ENCODE assay signal across 26 cellular contexts in the genomic region with DNA sequence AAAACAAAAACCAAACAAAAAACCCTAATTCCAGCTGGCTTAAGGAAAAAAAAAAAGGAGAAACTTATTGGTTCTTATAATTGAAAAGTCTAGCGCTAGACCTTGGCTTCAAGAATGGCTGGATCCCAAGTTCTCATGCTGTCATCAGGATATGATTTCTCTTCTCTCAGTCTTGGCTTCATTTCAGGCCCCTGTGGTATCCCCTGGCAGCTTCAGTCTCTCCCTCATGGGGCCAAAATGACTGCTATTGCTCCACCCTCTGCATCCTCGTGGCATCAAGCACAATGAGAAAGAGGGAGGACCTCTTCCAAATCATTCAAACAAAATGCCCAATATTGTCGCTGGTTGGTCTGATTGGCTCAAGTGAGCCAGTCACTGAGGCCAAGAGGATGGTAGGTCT.
"Had no signal": no experiment of that assay in that cellular context is flagged by ENCODE, and none has a peak within 500 bp of the region (broad histone marks: within the 10 kb centered on the region; RNA-seq: fewer than 3 reads in every experiment).

No MANE protein-coding gene starts in this region.

- H3K4me1 ChIP-seq: left lung, pancreas, psoas muscle, right atrium auricular region, tibial artery had no signal

- H3K27me3 Mint-ChIP-seq: activated CD4-positive, alpha-beta T cell treated with anti-CD3 and anti-CD28 coated beads for 36 hours; activated naive CD8-positive, alpha-beta T cell treated with anti-CD3 and anti-CD28 coated beads for 36 hours; activated T-cell treated with anti-CD3 and anti-CD28 coated beads, Interleukin-2, amount 50 U/mL, for 24 hours; stimulated activated naive CD8-positive, alpha-beta T cell treated with anti-CD3 and anti-CD28 coated beads, Interleukin-15, Interleukin-2, amounts not matched to agents 100 ng/mL and 50 ng/mL, for 24 hours had no signal

- H3K36me3 Mint-ChIP-seq: activated naive CD8-positive, alpha-beta T cell treated with anti-CD3 and anti-CD28 coated beads for 36 hours; mesothelial cell of epicardium; natural killer cell; WTC11 had no signal

- H3K4me3 ChIP-seq: left lung, pancreas, psoas muscle, right atrium auricular region, tibial artery had no signal

- DNase-seq: activated CD4-positive, alpha-beta T cell treated with anti-CD3 and anti-CD28 coated beads for 36 hours; activated CD4-positive, alpha-beta T cell treated with anti-CD3 and anti-CD28 coated beads, Interleukin-2, amount 50 U/mL, for 4 hours; activated CD8-positive, alpha-beta memory T cell treated with anti-CD3 and anti-CD28 coated beads for 24 hours; activated CD8-positive, alpha-beta memory T cell treated with anti-CD3 and anti-CD28 coated beads, Interleukin-2, amount 50 U/mL, for 4 hours; activated naive CD4-positive, alpha-beta T cell; activated naive CD8-positive, alpha-beta T cell treated with anti-CD3 and anti-CD28 coated beads for 36 hours; activated T-cell treated with anti-CD3 and anti-CD28 coated beads, Interleukin-2, amount 50 U/mL, for 24 hours; amniotic stem cell; dermis blood vessel endothelial cell; effector CD8-positive, alpha-beta T cell; foreskin melanocyte; kidney glomerular epithelial cell; left lung; natural killer cell; pancreas; psoas muscle; stimulated activated CD4-positive, alpha-beta T cell treated with anti-CD3 and anti-CD28 coated beads, Interleukin-1b, Interleukin-23, amount 100 ng/mL, for 48 hours; T1000; tibial artery had no signal

- H3K36me3 ChIP-seq: left lung, neutrophil, pancreas, right atrium auricular region, tibial artery had no signal

- H3K9me3 ChIP-seq: left lung, neutrophil, pancreas, psoas muscle, right atrium auricular region, tibial artery had no signal

- H3K4me1 Mint-ChIP-seq: activated CD4-positive, alpha-beta T cell treated with anti-CD3 and anti-CD28 coated beads for 36 hours; activated naive CD8-positive, alpha-beta T cell treated with anti-CD3 and anti-CD28 coated beads for 36 hours; mesothelial cell of epicardium; natural killer cell; WTC11 had no signal

- H3K4me3 Mint-ChIP-seq: activated CD4-positive, alpha-beta T cell treated with anti-CD3 and anti-CD28 coated beads for 36 hours; activated naive CD8-positive, alpha-beta T cell treated with anti-CD3 and anti-CD28 coated beads for 36 hours; activated T-cell treated with anti-CD3 and anti-CD28 coated beads, Interleukin-2, amount 50 U/mL, for 24 hours; mesothelial cell of epicardium; natural killer cell; stimulated activated naive CD8-positive, alpha-beta T cell treated with anti-CD3 and anti-CD28 coated beads, Interleukin-15, Interleukin-2, amounts not matched to agents 100 ng/mL and 50 ng/mL, for 24 hours; WTC11 had no signal

- H3K27ac ChIP-seq: left lung, neutrophil, pancreas, psoas muscle, right atrium auricular region, tibial artery had no signal

- H3K27ac Mint-ChIP-seq: activated CD4-positive, alpha-beta T cell treated with anti-CD3 and anti-CD28 coated beads for 36 hours; activated naive CD8-positive, alpha-beta T cell treated with anti-CD3 and anti-CD28 coated beads for 36 hours; activated T-cell treated with anti-CD3 and anti-CD28 coated beads, Interleukin-2, amount 50 U/mL, for 24 hours; activated T-helper 2 cell treated with anti-CD3 and anti-CD28 coated beads, Interferon-gamma antibody, Interleukin-2, Interleukin-4, amounts not matched to agents 10 μg/mL and 5 μg/mL and 100 μg/mL, durations not matched to agents 14 hours and 24 hours and 36 hours; mesothelial cell of epicardium; natural killer cell; stimulated activated naive CD8-positive, alpha-beta T cell treated with anti-CD3 and anti-CD28 coated beads, Interleukin-15, Interleukin-2, amounts not matched to agents 100 ng/mL and 50 ng/mL, for 24 hours; WTC11 had no signal

- H3K27me3 ChIP-seq: left lung, neutrophil, pancreas, right atrium auricular region, tibial artery had no signal

- H3K9me3 Mint-ChIP-seq: activated naive CD8-positive, alpha-beta T cell treated with anti-CD3 and anti-CD28 coated beads for 36 hours; activated T-cell treated with anti-CD3 and anti-CD28 coated beads, Interleukin-2, amount 50 U/mL, for 24 hours; activated T-helper 2 cell treated with anti-CD3 and anti-CD28 coated beads, Interferon-gamma antibody, Interleukin-2, Interleukin-4, amounts not matched to agents 10 μg/mL and 5 μg/mL and 100 μg/mL, durations not matched to agents 14 hours and 24 hours and 36 hours; mesothelial cell of epicardium; natural killer cell; stimulated activated naive CD8-positive, alpha-beta T cell treated with anti-CD3 and anti-CD28 coated beads, Interleukin-15, Interleukin-2, amounts not matched to agents 100 ng/mL and 50 ng/mL, for 24 hours; WTC11 had no signal

- FAIRE-seq: endothelial cell of umbilical vein, pancreas had no signal
